Comparison of ENCODE assay signal across 15 cellular contexts in the genomic region with DNA sequence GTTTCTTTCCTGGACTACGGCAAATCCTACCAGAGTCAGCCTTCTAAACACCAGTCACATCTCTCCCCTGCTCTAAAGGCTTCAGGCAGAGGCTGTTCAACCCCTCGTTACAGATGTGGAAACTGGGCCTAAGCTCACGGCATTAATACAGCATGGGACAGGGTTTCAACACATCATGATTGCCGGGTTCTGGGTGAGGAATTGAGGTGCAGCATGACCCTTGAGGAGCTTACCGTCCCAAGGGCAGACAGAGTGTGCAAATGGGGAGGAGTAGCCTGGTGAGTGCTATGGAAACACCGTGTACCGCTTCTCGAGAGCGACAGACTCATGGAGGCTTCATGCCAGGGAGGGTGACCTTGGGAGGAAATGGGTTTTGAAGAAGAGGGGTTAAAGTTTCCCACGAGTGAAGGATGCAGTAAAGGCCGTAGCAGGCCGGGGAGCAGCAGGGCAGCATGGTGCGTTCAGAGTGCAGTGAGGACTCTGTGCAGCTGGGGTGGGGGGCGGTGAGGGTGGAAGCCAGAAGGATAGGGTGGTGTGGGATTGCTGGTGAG. TPM values are rescaled to one million over a fixed set of nuclear protein-coding genes. Genes with fewer than 3 reads are reported as not detected.
A peak's percentile ranks its signal among the peaks of the same experiment; 100 is the strongest.
DNase-seq lines count a peak whose midpoint lies in the region; ATAC-seq and TF ChIP-seq lines count a peak whose summit lies in the region.
"Had no signal": no experiment of that assay in that cellular context is flagged by ENCODE, and none has a peak within 500 bp of the region (broad histone marks: within the 10 kb centered on the region; RNA-seq: fewer than 3 reads in every experiment).

No MANE protein-coding gene starts in this region.

- H3K4me3 Mint-ChIP-seq in Caco-2 (ENCODE audit: unreplicated experiment) = no peak overlapping the region
- H3K4me3 Mint-ChIP-seq: activated CD4-positive, alpha-beta memory T cell treated with anti-CD3 and anti-CD28 coated beads for 36 hours; T-helper 2 cell treated with Interferon-gamma antibody and Interleukin-4, amounts not matched to agents 5 μg/mL and 100 μg/mL, for 36 hours had no signal

- peaks cover 26% of the 10 kb centered on the region for H3F3A ChIP-seq in smooth muscle cell (ENCODE audit: low read depth)

- CTCF ChIA-PET in Caco-2 (lab: Charles Lee) = no interaction called here

- H3K9ac ChIP-seq in smooth muscle cell (ENCODE audit: low read depth) = no peak overlapping the region

- H3K4me3 ChIP-seq in Caco-2 (ENCODE audit: low read depth, low read length) (no peak overlapping the region), esophagus (ENCODE audit: low read depth in 1 of 2, low read length in 2 of 2) (no peak overlapping the region), lung (no peak overlapping the region), skin epidermis (no peak overlapping the region), smooth muscle cell (no peak overlapping the region)

- peaks cover 25% of the 10 kb centered on the region for H3K4me1 ChIP-seq in Caco-2
- peaks cover 6 to 20% of the 10 kb centered on the region in 2 donors for H3K4me1 ChIP-seq in esophagus (ENCODE audit: control insufficient read depth in 2 of 2, insufficient read depth in 2 of 2, low read length in 1 of 2)
- H3K4me1 ChIP-seq in lung (ENCODE audit: control insufficient read depth in 2 of 2, insufficient read depth in 2 of 2, low read length in 2 of 2) = peaks cover 4 to 21% of the 10 kb centered on the region in 2 donors
- H3K4me1 ChIP-seq in smooth muscle cell (ENCODE audit: low read depth) = peaks cover 15% of the 10 kb centered on the region

- POLR2A ChIA-PET in Caco-2 (lab: Charles Lee) = no interaction called here

- H3K4me2 ChIP-seq in smooth muscle cell = no peak overlapping the region

- H3K27ac ChIP-seq in esophagus (ENCODE audit: low read depth in 2 of 2, low read length in 1 of 2) (peak overlapping the region; percentile 80 to 86), lung (ENCODE audit: low read depth in 1 of 2, low read length in 1 of 2) (peak overlapping the region; percentile 46 to 63), skin epidermis (peak overlapping the region in 14 of 21 experiments; percentile 8 to 77 (median 52)), smooth muscle cell (ENCODE audit: low read depth) (no peak overlapping the region)

- intact Hi-C loops in Caco-2 (cut with micrococcal nuclease; ENCODE audit: unreplicated experiment) = no loop called here

- no peak for TF ChIP-seq CTCF in Caco-2 (IDR thresholded peaks at IDR 0.05; ENCODE audit: insufficient read depth in 1 of 2, low read depth in 1 of 2, low read length in 1 of 2, severe bottlenecking in 1 of 2, unreplicated experiment in 1 of 2)
- no peak for TF ChIP-seq CTCF in lung (IDR thresholded peaks at IDR 0.05; ENCODE audit: control extremely low read depth, extremely low read depth)
- no peak for TF ChIP-seq CTCF in smooth muscle cell (IDR thresholded peaks at IDR 0.05; ENCODE audit: borderline replicate concordance, insufficient read depth, poor library complexity, severe bottlenecking)

- BruUV-seq in Caco-2 (replicated peaks; lab: Mats Ljungman, UMichigan) = no TSS peak

- H4K20me1 ChIP-seq in smooth muscle cell (ENCODE audit: low read depth) = peaks cover 37% of the 10 kb centered on the region

- H3K27me3 ChIP-seq in Caco-2 (replicated peaks; ENCODE audit: control insufficient read depth, insufficient read depth, low read length) = no peaks in the 10 kb centered on the region
- no peaks in the 10 kb centered on the region for H3K27me3 ChIP-seq in esophagus (ENCODE audit: control insufficient read depth in 1 of 2, insufficient read depth in 2 of 2, low read length in 2 of 2)
- no peaks in the 10 kb centered on the region for H3K27me3 ChIP-seq in lung (ENCODE audit: control insufficient read depth, insufficient read depth)
- no peaks in the 10 kb centered on the region for H3K27me3 ChIP-seq in smooth muscle cell (ENCODE audit: low read depth)

- H3K4me1 Mint-ChIP-seq in Caco-2 (ENCODE audit: low read depth, unreplicated experiment) = peaks cover 12% of the 10 kb centered on the region

- no peaks in the 10 kb centered on the region for H3K36me3 Mint-ChIP-seq in Caco-2 (ENCODE audit: insufficient read depth, unreplicated experiment)
- H3K36me3 Mint-ChIP-seq: activated CD4-positive, alpha-beta memory T cell treated with anti-CD3 and anti-CD28 coated beads for 36 hours had no signal

- H3K79me2 ChIP-seq in smooth muscle cell (ENCODE audit: low read depth) = peaks cover 17% of the 10 kb centered on the region

- H3K27ac Mint-ChIP-seq in Caco-2 (ENCODE audit: unreplicated experiment) = peak overlapping the region; percentile 23
- H3K27ac Mint-ChIP-seq: activated CD4-positive, alpha-beta memory T cell treated with anti-CD3 and anti-CD28 coated beads for 36 hours; T-helper 2 cell treated with Interferon-gamma antibody and Interleukin-4, amounts not matched to agents 5 μg/mL and 100 μg/mL, for 36 hours had no signal

- no peak overlapping the region for H2AFZ ChIP-seq in smooth muscle cell (ENCODE audit: low read depth)

- WGBS in esophagus, 2 donors = 49 to 62% methylated on average over 14 of the region's 14 CpGs
- WGBS in lung, 2 donors = 63 to 78% methylated on average over 14 of the region's 14 CpGs
- WGBS in smooth muscle cell (ENCODE audit: low lambda C conversion rate) = 83% methylated on average over 14 of the region's 14 CpGs

- H3K27me3 Mint-ChIP-seq in Caco-2 (ENCODE audit: insufficient read depth, unreplicated experiment) = no peaks in the 10 kb centered on the region
- H3K27me3 Mint-ChIP-seq: activated CD4-positive, alpha-beta memory T cell treated with anti-CD3 and anti-CD28 coated beads for 36 hours had no signal

- ATAC-seq in lung (ENCODE audit: insufficient read depth, low FRiP score) (no peak), GM21717 (IDR thresholded peaks at IDR 0.05; ENCODE audit: unreplicated experiment) (no peak)
- ATAC-seq: HCT116 had no signal

- H3K9me3 ChIP-seq in Caco-2 (no peaks in the 10 kb centered on the region), esophagus (ENCODE audit: control insufficient read depth in 2 of 2, insufficient read depth in 1 of 2, low read depth in 1 of 2, low read length in 1 of 2) (no peaks in the 10 kb centered on the region), lung (ENCODE audit: control insufficient read depth in 2 of 2, insufficient read depth in 1 of 2, low read length in 1 of 2) (no peaks in the 10 kb centered on the region), smooth muscle cell (replicated peaks; ENCODE audit: low read depth) (no peaks in the 10 kb centered on the region)

- no peak for DNase-seq in Caco-2
- DNase-seq in lung (ENCODE audit: low spot score) = no peak
- DNase-seq in smooth muscle cell (lab: John Stamatoyannopoulos, UW; ENCODE audit: unreplicated experiment) = no peak
- no peak for DNase-seq in SK-N-DZ (ENCODE audit: low spot score)
- no peak for DNase-seq in activated CD4-positive, alpha-beta T cell treated with anti-CD3 and anti-CD28 coated beads for 48 hours
- DNase-seq: activated CD4-positive, alpha-beta memory T cell treated with anti-CD3 and anti-CD28 coated beads for 36 hours; DMS79; hippocampal formation; NCI-H345; OCI-M1 had no signal

- no peaks in the 10 kb centered on the region for H3K9me3 Mint-ChIP-seq in Caco-2 (ENCODE audit: unreplicated experiment)
- H3K9me3 Mint-ChIP-seq: activated CD4-positive, alpha-beta memory T cell treated with anti-CD3 and anti-CD28 coated beads for 36 hours; T-helper 2 cell treated with Interferon-gamma antibody and Interleukin-4, amounts not matched to agents 5 μg/mL and 100 μg/mL, for 36 hours had no signal

- H3K36me3 ChIP-seq in Caco-2 (ENCODE audit: control insufficient read depth, insufficient read depth, low read length) (no peaks in the 10 kb centered on the region), esophagus (ENCODE audit: control insufficient read depth in 2 of 2, insufficient read depth in 2 of 2, low read length in 1 of 2) (no peaks in the 10 kb centered on the region), lung (ENCODE audit: control insufficient read depth in 2 of 2, insufficient read depth in 2 of 2, low read length in 2 of 2) (no peaks in the 10 kb centered on the region), smooth muscle cell (ENCODE audit: low read depth) (no peaks in the 10 kb centered on the region)

RNA-seq across cellular contexts. Expression of a gene that starts 51.1 kb away (rescaled TPM):
- 109 and 119 TPM in 2 replicates for total RNA-seq in Caco-2 (2022)
- 10 to 100 TPM; 13.1 to 15.1 TPM for polyA plus RNA-seq in esophagus
- 100 to 1,000 TPM in 1 of 2 donors, 10 to 100 TPM in 1; 81.7 to 145 TPM for total RNA-seq in lung
- polyA plus RNA-seq in lung = 10 to 100 TPM; 24.6 to 83.4 TPM
- 51.4 and 52.0 TPM in 2 replicates for total RNA-seq in smooth muscle cell
- polyA plus RNA-seq in smooth muscle cell = 34.4 and 37.1 TPM in 2 replicates
- polyA plus RNA-seq in SK-N-DZ (2014; cell fraction: cytosol; rRNA removed) = 24.1 and 32.8 TPM in 2 replicates
- polyA plus RNA-seq in SK-N-DZ (2014; cell fraction: nucleus; rRNA removed) = 16.1 and 26.4 TPM in 2 replicates
